Comparison of ENCODE assay signal across 13 cellular contexts in genomic region chr4:72319596-72319995, GRCh38.
DNase-seq lines count a peak whose midpoint lies in the region; ATAC-seq and TF ChIP-seq lines count a peak whose summit lies in the region.
"Had no signal": no experiment of that assay in that cellular context is flagged by ENCODE, and none has a peak within 500 bp of the region (broad histone marks: within the 10 kb centered on the region; RNA-seq: fewer than 3 reads in every experiment).

No MANE protein-coding gene starts in this region.

- peaks cover 29% of the 10 kb centered on the region for H3K4me1 ChIP-seq in skeletal muscle satellite cell (ENCODE audit: control insufficient read depth, insufficient read depth, low read length)

- peak overlapping the region; percentile 18 for H3K4me3 Mint-ChIP-seq in activated CD8-positive, alpha-beta memory T cell treated with anti-CD3 and anti-CD28 coated beads, Interleukin-2, amount 10 ng/mL, durations not matched to agents 7 days and 5 days

- H3K9me3 ChIP-seq in skeletal muscle satellite cell (replicated peaks; ENCODE audit: low read length) = no peaks in the 10 kb centered on the region
- H3K9me3 ChIP-seq: sigmoid colon had no signal

- no peak for DNase-seq in activated CD8-positive, alpha-beta memory T cell treated with anti-CD3 and anti-CD28 coated beads, Interleukin-2, amount 10 ng/mL, durations not matched to agents 7 days and 5 days
- DNase-seq in activated CD8-positive, alpha-beta memory T cell treated with anti-CD3 and anti-CD28 coated beads, Interleukin-2, amount 50 U/mL, for 48 hours = no peak
- DNase-seq in RWPE1 (ENCODE audit: low spot score) = peak; percentile 35
- peak; percentile 40 for DNase-seq in fibroblast of gingiva (ENCODE audit: low read depth)
- DNase-seq in GM13977 (ENCODE audit: low spot score) = no peak
- DNase-seq in NCI-H345 treated with DMSO at 0.1 percent for 48 hours (lab: John Stamatoyannopoulos, UW; ENCODE audit: unreplicated experiment) = no peak
- DNase-seq in NCI-H2196 (lab: John Stamatoyannopoulos, UW; ENCODE audit: unreplicated experiment) = no peak
- DNase-seq: activated effector memory CD4-positive, alpha-beta T cell treated with Interleukin-2 at 50 U/mL for 16 hours; left ventricle myocardium superior; NCI-H774; sigmoid colon had no signal

- peaks cover 16% of the 10 kb centered on the region for H3K4me1 Mint-ChIP-seq in activated CD8-positive, alpha-beta memory T cell treated with anti-CD3 and anti-CD28 coated beads, Interleukin-2, amount 10 ng/mL, durations not matched to agents 7 days and 5 days

- no peaks in the 10 kb centered on the region for H3K9me3 Mint-ChIP-seq in activated CD8-positive, alpha-beta memory T cell treated with anti-CD3 and anti-CD28 coated beads, Interleukin-2, amount 10 ng/mL, durations not matched to agents 7 days and 5 days (ENCODE audit: low read depth)

- CTCF ChIA-PET in activated CD8-positive, alpha-beta memory T cell treated with anti-CD3 and anti-CD28 coated beads, Interleukin-2, amount 10 ng/mL, durations not matched to agents 7 days and 5 days (lab: Charles Lee) = no interaction called here
- CTCF ChIA-PET in RWPE1 (lab: Yijun Ruan, JAX) = interaction anchor here (1.1 kb wide), 1 partner anchor 23 kb away, joined by 3 read pairs; no protein-coding TSS in a partner anchor

- in situ Hi-C loops in GM13977 (cut with MboI; ENCODE audit: low pct_unique_long_range_greater_than_20kb, low sequenced_read_pairs, unreplicated experiment) = no loop called here

- peak overlapping the region; percentile 36 for H3K4me2 ChIP-seq in skeletal muscle satellite cell (ENCODE audit: low read length)

- POLR2A ChIA-PET in RWPE1 (lab: Yijun Ruan, JAX; ENCODE audit: low non-redundant PET) = no interaction called here

- no peaks in the 10 kb centered on the region for H3K36me3 Mint-ChIP-seq in activated CD8-positive, alpha-beta memory T cell treated with anti-CD3 and anti-CD28 coated beads, Interleukin-2, amount 10 ng/mL, durations not matched to agents 7 days and 5 days

- H3K36me3 ChIP-seq in skeletal muscle satellite cell (ENCODE audit: insufficient read depth, low read length) = no peaks in the 10 kb centered on the region
- H3K36me3 ChIP-seq: sigmoid colon had no signal

- ATAC-seq in activated CD8-positive, alpha-beta memory T cell treated with anti-CD3 and anti-CD28 coated beads, Interleukin-2, amount 10 ng/mL, durations not matched to agents 7 days and 5 days = peak; percentile 74
- ATAC-seq: GM12878, left ventricle myocardium superior had no signal

- no peak overlapping the region for H3K27ac ChIP-seq in RWPE1
- H3K27ac ChIP-seq: sigmoid colon had no signal

- H3K27me3 ChIP-seq in skeletal muscle satellite cell (ENCODE audit: control insufficient read depth, insufficient read depth, low read length) = no peaks in the 10 kb centered on the region
- H3K27me3 ChIP-seq: sigmoid colon had no signal

- H3K27ac Mint-ChIP-seq in activated CD8-positive, alpha-beta memory T cell treated with anti-CD3 and anti-CD28 coated beads, Interleukin-2, amount 10 ng/mL, durations not matched to agents 7 days and 5 days = peak overlapping the region; percentile 21

- no peak overlapping the region for H3K9ac ChIP-seq in skeletal muscle satellite cell (ENCODE audit: low read depth, low read length)

- TF ChIP-seq CTCF in RWPE1 (conservative IDR thresholded peaks at IDR 0.05; ENCODE audit: low read depth) (no peak), GM13977 (IDR thresholded peaks at IDR 0.05; ENCODE audit: extremely low read depth, insufficient read depth, missing control alignments) (no peak)

- H3K4me3 ChIP-seq in skeletal muscle satellite cell (ENCODE audit: low read length) = peak overlapping the region; percentile 3
- H3K4me3 ChIP-seq: GM12878, sigmoid colon had no signal

- H3K27me3 Mint-ChIP-seq in activated CD8-positive, alpha-beta memory T cell treated with anti-CD3 and anti-CD28 coated beads, Interleukin-2, amount 10 ng/mL, durations not matched to agents 7 days and 5 days = peaks cover 8% of the 10 kb centered on the region

Comparison
In these comparisons a context has a peak if more than half of its experiments do, and no peak if none do; other contexts are left out.
1. DNase-seq: peak in RWPE1 (single experiment) and fibroblast of gingiva (single experiment); none in activated CD8-positive, alpha-beta memory T cell treated with anti-CD3 and anti-CD28 coated beads, Interleukin-2, amount 10 ng/mL, durations not matched to agents 7 days and 5 days (single experiment), activated CD8-positive, alpha-beta memory T cell treated with anti-CD3 and anti-CD28 coated beads, Interleukin-2, amount 50 U/mL, for 48 hours (single experiment), GM13977 (single experiment), NCI-H345 treated with DMSO at 0.1 percent for 48 hours (single experiment) and NCI-H2196 (single experiment).